8 cellular contexts compared by ENCODE assay signal in the genomic region with DNA sequence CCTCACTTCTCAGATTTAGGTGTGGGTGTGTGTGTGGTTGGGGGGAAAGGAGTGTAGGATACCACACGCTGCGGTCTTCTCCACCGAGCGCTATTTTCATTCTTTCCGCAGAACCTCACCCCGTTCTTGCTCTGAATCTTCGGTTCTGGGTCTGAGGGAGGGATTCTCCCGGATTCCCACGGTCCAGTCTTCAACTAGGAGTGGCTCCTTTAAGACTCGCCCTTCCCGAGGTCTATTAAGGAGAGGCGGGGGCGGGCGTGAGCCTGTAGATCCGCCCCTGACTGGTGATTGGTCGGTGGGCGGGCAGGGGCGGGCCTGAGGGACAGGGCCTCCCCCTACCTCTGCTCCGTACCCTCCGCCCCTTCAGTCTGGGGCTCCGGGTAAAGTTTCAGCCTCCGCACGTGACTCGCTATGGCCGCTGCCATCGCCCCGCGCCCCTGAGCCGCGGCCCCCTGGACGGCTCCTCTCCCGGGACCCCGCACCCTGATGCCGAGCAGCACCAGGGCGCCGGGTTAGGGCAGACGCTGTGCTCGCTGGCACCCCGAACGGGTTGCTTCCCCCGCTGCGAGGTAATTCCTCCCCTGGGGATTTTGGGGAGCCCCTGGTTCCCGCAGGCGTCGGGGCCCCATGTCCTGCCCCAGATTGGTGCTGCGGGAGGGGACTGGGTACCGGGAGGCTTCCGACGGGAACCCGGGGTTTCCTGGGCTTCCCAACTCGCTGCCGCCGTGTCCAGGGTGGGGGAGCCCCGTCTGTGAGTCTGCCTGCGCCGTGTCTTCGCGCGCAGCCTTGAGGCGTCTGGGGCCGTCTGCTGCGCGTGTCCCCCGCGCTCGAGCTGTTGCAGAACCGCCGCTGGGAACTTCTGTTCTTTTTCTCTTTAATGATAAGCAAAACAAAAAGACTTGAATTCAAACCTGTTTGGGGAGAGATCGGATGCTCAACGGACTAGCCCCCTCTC. TPM values are rescaled to one million over a fixed set of nuclear protein-coding genes. Genes with fewer than 3 reads are reported as not detected.
DNase-seq lines count a peak whose midpoint lies in the region; ATAC-seq and TF ChIP-seq lines count a peak whose summit lies in the region.

No MANE protein-coding gene starts in this region.

- H3K9me3 Mint-ChIP-seq in progenitor cell of endocrine pancreas (ENCODE audit: low read depth), result no peaks in the 10 kb centered on the region

- TF ChIP-seq POLR2A in GM10847 (IDR thresholded peaks at IDR 0.05; ENCODE audit: extremely low read depth, insufficient read length) (peak; percentile 54), adrenal gland (IDR thresholded peaks at IDR 0.05) (peak; percentile 26 to 82)

- H3K4me1 ChIP-seq in adrenal gland (replicated peaks in 1 of 2) (peaks cover 65 to 93% of the 10 kb centered on the region in 2 donors), left ventricle myocardium inferior (peaks cover 98% of the 10 kb centered on the region)

- H3K36me3 ChIP-seq in adrenal gland (replicated peaks in 1 of 2) (no peaks in the 10 kb centered on the region), left ventricle myocardium inferior (no peaks in the 10 kb centered on the region)

- ATAC-seq in HG02678 (IDR thresholded peaks at IDR 0.05; ENCODE audit: unreplicated experiment), result peak; percentile 68

- DNase-seq in NCI-H1436 (lab: John Stamatoyannopoulos, UW) (peak; percentile 97), T follicular helper cell (ENCODE audit: low read depth) (peak; percentile 89), adrenal gland (peak; percentile 95 to 98 (median 96)), left ventricle myocardium inferior (peak; percentile 97), progenitor cell of endocrine pancreas (ENCODE audit: low spot score, unreplicated experiment) (peak; percentile 84), ureter (ENCODE audit: low spot score) (peak; percentile 96)

- H3K4me3 ChIP-seq in adrenal gland (peak overlapping the region; percentile 87 to 99 (median 92)), left ventricle myocardium inferior (peak overlapping the region; percentile 78)

- H3K9me3 ChIP-seq in adrenal gland (replicated peaks in 1 of 3) (no peaks in the 10 kb centered on the region), left ventricle myocardium inferior (replicated peaks) (no peaks in the 10 kb centered on the region)

- peak overlapping the region; percentile 45 to 90 (median 86) for H3K27ac ChIP-seq in adrenal gland
- peak overlapping the region; percentile 90 for H3K27ac ChIP-seq in left ventricle myocardium inferior (replicated peaks)

- H3K27ac Mint-ChIP-seq in progenitor cell of endocrine pancreas, result peak overlapping the region; percentile 96

- no peaks in the 10 kb centered on the region for H3K36me3 Mint-ChIP-seq in progenitor cell of endocrine pancreas (ENCODE audit: insufficient read depth)

- intact Hi-C loops in adrenal gland (cut with DNase I), result no loop called here
- intact Hi-C loops in left ventricle myocardium inferior (cut with micrococcal nuclease), result no loop called here

- H3K4me3 Mint-ChIP-seq in progenitor cell of endocrine pancreas (ENCODE audit: low read depth), result peak overlapping the region; percentile 86

- H3K4me1 Mint-ChIP-seq in progenitor cell of endocrine pancreas (ENCODE audit: low read depth), result peaks cover 64% of the 10 kb centered on the region

- 0 to 1% (median 0%) methylated on average over 13 to 70 of the region's 70 CpGs for WGBS in adrenal gland, 4 donors

- TF ChIP-seq CTCF in adrenal gland (IDR thresholded peaks at IDR 0.05), result no peak
- TF ChIP-seq CTCF in left ventricle myocardium inferior (IDR thresholded peaks at IDR 0.05; ENCODE audit: borderline replicate concordance), result no peak
- no peak for TF ChIP-seq CTCF in progenitor cell of endocrine pancreas (IDR thresholded peaks at IDR 0.05; ENCODE audit: unreplicated experiment)

- no peaks in the 10 kb centered on the region for H3K27me3 ChIP-seq in adrenal gland
- H3K27me3 ChIP-seq in left ventricle myocardium inferior (ENCODE audit: low read depth), result no peaks in the 10 kb centered on the region

- no peaks in the 10 kb centered on the region for H3K27me3 Mint-ChIP-seq in progenitor cell of endocrine pancreas

RNA-seq across cellular contexts. Expression of a gene that starts 9.2 kb away (rescaled TPM):
- 10 to 100 TPM; 24.8 to 51.8 (median 34.4) TPM for total RNA-seq in adrenal gland
- 10 to 100 TPM; 12.7 to 58.2 (median 26.8) TPM for polyA plus RNA-seq in adrenal gland
- total RNA-seq in left ventricle myocardium inferior, result 17.1 TPM
- total RNA-seq in progenitor cell of endocrine pancreas, result 50.8 and 51.3 TPM in 2 replicates
- total RNA-seq in ureter, result 34.9 TPM

RNA-seq across cellular contexts. Expression of a gene that starts 30.5 kb away (rescaled TPM):
- total RNA-seq in adrenal gland (10 to 100 TPM in 1 of 8 donors, 1 to 10 TPM in 6, under 1 TPM in 1; 0.69 to 12.1 (median 2.5) TPM), left ventricle myocardium inferior (0.55 TPM), progenitor cell of endocrine pancreas (35.7 and 38.5 TPM in 2 replicates), ureter (3.1 TPM)
- 10 to 100 TPM in 1 of 3 donors, 1 to 10 TPM in 2; 1.0 to 31.3 (median 1.0) TPM for polyA plus RNA-seq in adrenal gland

RNA-seq across cellular contexts. Expression of a gene that starts 46.4 kb away (rescaled TPM):
- total RNA-seq in adrenal gland (1 to 10 TPM; 1.3 to 8.7 (median 1.9) TPM), left ventricle myocardium inferior (0.88 TPM), progenitor cell of endocrine pancreas (not detected in 2 replicates), ureter (2.0 TPM)
- polyA plus RNA-seq in adrenal gland, result not detected

Comparison
In these comparisons a context has a peak if more than half of its experiments do, and no peak if none do; other contexts are left out.
1. Peak in every context shown above with its lines: DNase-seq, ATAC-seq, H3K4me3 ChIP-seq and H3K27ac ChIP-seq.